Comparison of ENCODE assay signal across 22 cellular contexts in the genomic region with DNA sequence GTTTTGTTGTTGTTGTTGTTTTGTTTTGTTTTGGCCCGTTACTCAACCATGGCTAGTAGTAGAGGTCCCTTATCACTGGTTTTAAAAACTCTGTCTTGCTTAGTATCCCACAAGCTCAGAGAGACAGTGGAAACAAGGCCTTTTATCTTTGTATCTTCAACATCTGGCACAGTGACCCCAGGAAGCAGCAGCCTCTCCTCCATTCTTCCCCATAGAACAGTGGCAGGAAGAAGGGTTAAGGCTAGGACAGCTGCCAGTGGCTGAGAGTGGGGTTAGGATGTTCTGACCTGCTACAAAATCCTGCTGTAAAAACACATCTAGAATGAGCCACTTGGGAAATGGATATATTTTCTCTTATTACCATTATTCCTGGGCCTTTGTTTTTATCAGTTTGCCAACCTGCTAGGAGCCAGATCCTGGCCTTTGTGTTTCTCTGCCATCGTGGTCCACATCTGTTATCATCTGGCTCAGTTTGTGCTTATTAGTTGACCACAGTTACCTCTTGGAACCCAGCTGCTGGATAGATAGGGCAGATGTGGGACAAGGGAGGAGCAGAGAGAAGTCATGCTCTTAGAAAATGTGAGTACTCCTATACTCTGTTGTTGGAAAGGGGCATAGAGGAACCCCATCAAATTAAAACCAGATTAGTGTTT.
"Had no signal": no experiment of that assay in that cellular context is flagged by ENCODE, and none has a peak within 500 bp of the region (broad histone marks: within the 10 kb centered on the region; RNA-seq: fewer than 3 reads in every experiment).

No MANE protein-coding gene starts in this region.

- H3K36me3 Mint-ChIP-seq: activated naive CD8-positive, alpha-beta T cell treated with anti-CD3 and anti-CD28 coated beads for 36 hours had no signal

- H3K4me1 Mint-ChIP-seq: activated naive CD8-positive, alpha-beta T cell treated with anti-CD3 and anti-CD28 coated beads for 36 hours; central memory CD8-positive, alpha-beta T cell had no signal

- ATAC-seq: effector memory CD8-positive, alpha-beta T cell; gastroesophageal sphincter; left ventricle myocardium superior; right cardiac atrium had no signal

- H3K36me3 ChIP-seq: breast epithelium, gastroesophageal sphincter, stomach, suprapubic skin, tibial nerve had no signal

- H3K27ac ChIP-seq: breast epithelium, dorsolateral prefrontal cortex, gastroesophageal sphincter, parathyroid adenoma, stomach, suprapubic skin had no signal

- H3K27ac Mint-ChIP-seq: activated naive CD8-positive, alpha-beta T cell treated with anti-CD3 and anti-CD28 coated beads for 36 hours; effector memory CD8-positive, alpha-beta T cell; nephron progenitor cell had no signal

- H3K4me3 Mint-ChIP-seq: activated naive CD8-positive, alpha-beta T cell treated with anti-CD3 and anti-CD28 coated beads for 36 hours; central memory CD8-positive, alpha-beta T cell; effector memory CD8-positive, alpha-beta T cell; nephron progenitor cell had no signal

- H3K4me3 ChIP-seq: breast epithelium, dorsolateral prefrontal cortex, gastroesophageal sphincter, stomach, suprapubic skin, tibial nerve had no signal

- H2AFZ ChIP-seq: parathyroid adenoma had no signal

- H3K9me3 ChIP-seq: breast epithelium, gastroesophageal sphincter, stomach, suprapubic skin, tibial nerve had no signal

- DNase-seq: activated CD4-positive, alpha-beta T cell treated with anti-CD3 and anti-CD28 coated beads for 4 hours; activated CD4-positive, alpha-beta T cell treated with anti-CD3 and anti-CD28 coated beads, Interleukin-2, amount 50 U/mL, for 48 hours; activated CD4-positive, CD25-positive, alpha-beta regulatory T cell; activated naive CD4-positive, alpha-beta T cell treated with Interleukin-2 at 50 U/mL for 16 hours; activated naive CD8-positive, alpha-beta T cell treated with anti-CD3 and anti-CD28 coated beads for 36 hours; activated T-cell treated with anti-CD3 and anti-CD28 coated beads, Interleukin-2, amount 50 U/mL, for 48 hours; dorsolateral prefrontal cortex; effector memory CD8-positive, alpha-beta T cell; head of caudate nucleus; left ventricle myocardium superior; nephron progenitor cell; nucleus accumbens; right cardiac atrium; stimulated activated CD4-positive, alpha-beta T cell treated with anti-CD3 and anti-CD28 coated beads, Interleukin-12 subunit alpha, Interleukin-12 subunit beta, amount 100 ng/mL, for 4 hours; stimulated activated CD4-positive, alpha-beta T cell treated with anti-CD3 and anti-CD28 coated beads, Interleukin-4, amount 100 ng/mL, for 4 hours; stomach had no signal

- H3K79me2 ChIP-seq: parathyroid adenoma had no signal

- H3K27me3 Mint-ChIP-seq: activated naive CD8-positive, alpha-beta T cell treated with anti-CD3 and anti-CD28 coated beads for 36 hours had no signal

- H3K4me1 ChIP-seq: breast epithelium, gastroesophageal sphincter, parathyroid adenoma, stomach, suprapubic skin had no signal

- H3K27me3 ChIP-seq: breast epithelium, dorsolateral prefrontal cortex, gastroesophageal sphincter, stomach, suprapubic skin, tibial nerve had no signal

- H3K9ac ChIP-seq: parathyroid adenoma had no signal

- H3K9me3 Mint-ChIP-seq: activated naive CD8-positive, alpha-beta T cell treated with anti-CD3 and anti-CD28 coated beads for 36 hours; central memory CD8-positive, alpha-beta T cell; effector memory CD8-positive, alpha-beta T cell had no signal
